Comparison of ENCODE assay signal across 1 cellular context in genomic region chr18:32730620-32731021, GRCh38.
TF ChIP-seq lines count a peak whose summit lies in the region.

No MANE protein-coding gene starts in this region.

TF ChIP-seq in HepG2, 621 proteins besides CTCF, POLR2A, EP300 and RAD21 (continued from another document):
- no peak for TF ChIP-seq HINFP (CRISPR knock-in tag; IDR thresholded peaks at IDR 0.05; ENCODE audit: low read depth)
